Comparison of ENCODE assay signal across 21 cellular contexts in genomic region chr5:93577807-93578178, GRCh38. TPM values are rescaled to one million over a fixed set of nuclear protein-coding genes. Genes with fewer than 3 reads are reported as not detected.
A peak's percentile ranks its signal among the peaks of the same experiment; 100 is the strongest.
DNase-seq lines count a peak whose midpoint lies in the region; ATAC-seq and TF ChIP-seq lines count a peak whose summit lies in the region.
"Had no signal": no experiment of that assay in that cellular context is flagged by ENCODE, and none has a peak within 500 bp of the region (broad histone marks: within the 10 kb centered on the region; RNA-seq: fewer than 3 reads in every experiment).

No MANE protein-coding gene starts in this region.

- no peaks in the 10 kb centered on the region for H3K9me3 ChIP-seq in upper lobe of right lung
- H3K9me3 ChIP-seq: body of pancreas, SJCRH30 had no signal

- H3K27me3 Mint-ChIP-seq in nephron progenitor cell (ENCODE audit: low read depth, poor library complexity): peaks cover 33% of the 10 kb centered on the region
- peaks cover 77% of the 10 kb centered on the region for H3K27me3 Mint-ChIP-seq in activated T-cell treated with anti-CD3 and anti-CD28 coated beads, Interleukin-2, amount 50 U/mL, for 24 hours

- no peak for TF ChIP-seq CTCF in fibroblast of villous mesenchyme (IDR thresholded peaks at IDR 0.05; ENCODE audit: insufficient read depth, low read depth, low read length)
- no peak for TF ChIP-seq CTCF in nephron progenitor cell (IDR thresholded peaks at IDR 0.05)
- no peak for TF ChIP-seq CTCF in upper lobe of right lung (IDR thresholded peaks at IDR 0.05)

- peaks cover 67% of the 10 kb centered on the region for H3K4me1 Mint-ChIP-seq in nephron progenitor cell
- H3K4me1 Mint-ChIP-seq in activated T-cell treated with anti-CD3 and anti-CD28 coated beads, Interleukin-2, amount 50 U/mL, for 24 hours (ENCODE audit: low read depth): peaks cover 26% of the 10 kb centered on the region

- intact Hi-C loops in upper lobe of right lung (cut with DNase I): no loop called here

- H3K27ac ChIP-seq in angular gyrus (ENCODE audit: low read depth, low read length) (peak overlapping the region; percentile 63), upper lobe of right lung (peak overlapping the region; percentile 86)
- H3K27ac ChIP-seq: BLaER1, SJCRH30 had no signal

- DNase-seq in fibroblast of villous mesenchyme (ENCODE audit: low read depth) (no peak), nephron progenitor cell (no peak), upper lobe of right lung (no peak)
- no peak for DNase-seq in activated T-cell treated with anti-CD3 and anti-CD28 coated beads, Interleukin-2, amount 50 U/mL, for 24 hours
- no peak for DNase-seq in stimulated activated CD4-positive, alpha-beta T cell treated with anti-CD3 and anti-CD28 coated beads, Interleukin-4, amount 100 ng/mL, for 1 hour
- DNase-seq: activated CD4-positive, alpha-beta T cell treated with anti-CD3 and anti-CD28 coated beads for 36 hours; activated gamma-delta T cell treated with Interleukin-2 at 50 U/mL for 16 hours; body of pancreas; DMS 273 treated with DMSO at 0.1 percent for 48 hours; effector CD8-positive, alpha-beta T cell; foreskin fibroblast; left ventricle myocardium superior; MM.1S; naive thymus-derived CD8-positive, alpha-beta T cell; NCI-H187; NCI-H446 treated with DMSO at 0.1 percent for 48 hours; SJCRH30 had no signal

- H3K27me3 ChIP-seq in upper lobe of right lung: peaks cover 63% of the 10 kb centered on the region
- H3K27me3 ChIP-seq: SJCRH30 had no signal

- peaks cover 26% of the 10 kb centered on the region for H3K4me1 ChIP-seq in upper lobe of right lung
- H3K4me1 ChIP-seq: SJCRH30 had no signal

- peak overlapping the region; percentile 79 for H3K27ac Mint-ChIP-seq in nephron progenitor cell
- no peak overlapping the region for H3K27ac Mint-ChIP-seq in activated T-cell treated with anti-CD3 and anti-CD28 coated beads, Interleukin-2, amount 50 U/mL, for 24 hours
- H3K27ac Mint-ChIP-seq: activated CD4-positive, alpha-beta T cell treated with anti-CD3 and anti-CD28 coated beads for 36 hours had no signal

- H3K4me3 Mint-ChIP-seq in nephron progenitor cell: no peak overlapping the region
- no peak overlapping the region for H3K4me3 Mint-ChIP-seq in activated T-cell treated with anti-CD3 and anti-CD28 coated beads, Interleukin-2, amount 50 U/mL, for 24 hours
- H3K4me3 Mint-ChIP-seq: activated CD4-positive, alpha-beta T cell treated with anti-CD3 and anti-CD28 coated beads for 36 hours had no signal

- peak overlapping the region; percentile 92 for H3K4me3 ChIP-seq in fibroblast of villous mesenchyme (ENCODE audit: low read depth, low read length)
- H3K4me3 ChIP-seq in upper lobe of right lung: no peak overlapping the region
- H3K4me3 ChIP-seq: BLaER1, body of pancreas, SJCRH30 had no signal

- no peaks in the 10 kb centered on the region for H3K9me3 Mint-ChIP-seq in nephron progenitor cell
- H3K9me3 Mint-ChIP-seq in activated T-cell treated with anti-CD3 and anti-CD28 coated beads, Interleukin-2, amount 50 U/mL, for 24 hours: no peaks in the 10 kb centered on the region

- no peaks in the 10 kb centered on the region for H3K36me3 ChIP-seq in upper lobe of right lung
- H3K36me3 ChIP-seq: BLaER1, SJCRH30 had no signal

- H3K36me3 Mint-ChIP-seq in nephron progenitor cell (ENCODE audit: low read depth): no peaks in the 10 kb centered on the region
- H3K36me3 Mint-ChIP-seq in activated T-cell treated with anti-CD3 and anti-CD28 coated beads, Interleukin-2, amount 50 U/mL, for 24 hours (ENCODE audit: low read depth): no peaks in the 10 kb centered on the region

- ATAC-seq in upper lobe of right lung (no peak), GM19463 (IDR thresholded peaks at IDR 0.05; ENCODE audit: unreplicated experiment) (no peak), HG03045 (IDR thresholded peaks at IDR 0.05; ENCODE audit: unreplicated experiment) (no peak)
- ATAC-seq: activated CD4-positive, alpha-beta T cell treated with anti-CD3 and anti-CD28 coated beads for 36 hours; body of pancreas; left ventricle myocardium superior; naive thymus-derived CD8-positive, alpha-beta T cell had no signal

RNA-seq across cellular contexts. Expression of gene NR2F1-AS1, which starts 3.2 kb away (rescaled TPM):
- total RNA-seq in fibroblast of villous mesenchyme: 27.6 and 30.3 TPM in 2 replicates
- 16.2 TPM for total RNA-seq in upper lobe of right lung
- total RNA-seq: activated CD4-positive, alpha-beta T cell treated with anti-CD3 and anti-CD28 coated beads for 36 hours; naive thymus-derived CD8-positive, alpha-beta T cell had no signal

RNA-seq across cellular contexts. Expression of gene NR2F1, which starts 5.2 kb away (rescaled TPM):
- 29.8 and 68.3 TPM in 2 replicates for total RNA-seq in fibroblast of villous mesenchyme
- total RNA-seq in upper lobe of right lung: 83.2 TPM
- total RNA-seq: activated CD4-positive, alpha-beta T cell treated with anti-CD3 and anti-CD28 coated beads for 36 hours; naive thymus-derived CD8-positive, alpha-beta T cell had no signal
